In the genomic region with DNA sequence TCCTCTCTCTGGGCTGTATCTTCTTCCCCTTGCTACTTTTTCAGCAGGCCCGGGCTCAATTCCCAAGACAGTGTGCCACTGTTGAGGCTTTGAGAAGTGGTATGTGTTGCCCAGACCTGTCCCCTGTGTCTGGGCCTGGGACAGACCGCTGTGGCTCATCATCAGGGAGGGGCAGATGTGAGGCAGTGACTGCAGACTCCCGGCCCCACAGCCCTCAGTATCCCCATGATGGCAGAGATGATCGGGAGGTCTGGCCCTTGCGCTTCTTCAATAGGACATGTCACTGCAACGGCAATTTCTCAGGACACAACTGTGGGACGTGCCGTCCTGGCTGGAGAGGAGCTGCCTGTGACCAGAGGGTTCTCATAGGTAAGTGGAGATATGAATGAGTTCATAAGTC, we compare ENCODE assay signal across 1 cellular context.
TF ChIP-seq lines count a peak whose summit lies in the region.

No MANE protein-coding gene starts in this region.

TF ChIP-seq in HepG2, 621 proteins besides CTCF, POLR2A, EP300 and RAD21:
- no peak for TF ChIP-seq HOXA9 (CRISPR knock-in tag; IDR thresholded peaks at IDR 0.05; ENCODE audit: borderline replicate concordance)
- no peak for TF ChIP-seq ZNF543 (CRISPR knock-in tag; IDR thresholded peaks at IDR 0.05)
- TF ChIP-seq ZNF558 (CRISPR knock-in tag; IDR thresholded peaks at IDR 0.05; ENCODE audit: borderline replicate concordance): no peak
- TF ChIP-seq ZNF124 (CRISPR knock-in tag; IDR thresholded peaks at IDR 0.05): no peak
- no peak for TF ChIP-seq ZBTB42 (CRISPR knock-in tag; IDR thresholded peaks at IDR 0.05)
- TF ChIP-seq ZSCAN30 (CRISPR knock-in tag; IDR thresholded peaks at IDR 0.05): no peak
- TF ChIP-seq ZNF317 (CRISPR knock-in tag; IDR thresholded peaks at IDR 0.05): no peak
- no peak for TF ChIP-seq GATAD1 (CRISPR knock-in tag; IDR thresholded peaks at IDR 0.05)
- TF ChIP-seq HNRNPH1 (optimal IDR thresholded peaks at IDR 0.05; ENCODE audit: low read depth, low read length): no peak
- TF ChIP-seq ZBTB3 (CRISPR knock-in tag; IDR thresholded peaks at IDR 0.05; ENCODE audit: borderline replicate concordance, low read depth): no peak
- TF ChIP-seq, protein P1, sequence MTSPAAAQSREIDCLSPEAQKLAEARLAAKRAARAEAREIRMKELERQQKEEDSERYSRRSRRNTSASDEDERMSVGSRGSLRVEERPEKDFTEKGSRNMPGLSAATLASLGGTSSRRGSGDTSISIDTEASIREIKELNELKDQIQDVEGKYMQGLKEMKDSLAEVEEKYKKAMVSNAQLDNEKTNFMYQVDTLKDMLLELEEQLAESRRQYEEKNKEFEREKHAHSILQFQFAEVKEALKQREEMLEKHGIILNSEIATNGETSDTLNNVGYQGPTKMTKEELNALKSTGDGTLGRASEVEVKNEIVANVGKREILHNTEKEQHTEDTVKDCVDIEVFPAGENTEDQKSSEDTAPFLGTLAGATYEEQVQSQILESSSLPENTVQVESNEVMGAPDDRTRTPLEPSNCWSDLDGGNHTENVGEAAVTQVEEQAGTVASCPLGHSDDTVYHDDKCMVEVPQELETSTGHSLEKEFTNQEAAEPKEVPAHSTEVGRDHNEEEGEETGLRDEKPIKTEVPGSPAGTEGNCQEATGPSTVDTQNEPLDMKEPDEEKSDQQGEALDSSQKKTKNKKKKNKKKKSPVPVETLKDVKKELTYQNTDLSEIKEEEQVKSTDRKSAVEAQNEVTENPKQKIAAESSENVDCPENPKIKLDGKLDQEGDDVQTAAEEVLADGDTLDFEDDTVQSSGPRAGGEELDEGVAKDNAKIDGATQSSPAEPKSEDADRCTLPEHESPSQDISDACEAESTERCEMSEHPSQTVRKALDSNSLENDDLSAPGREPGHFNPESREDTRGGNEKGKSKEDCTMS (CRISPR knock-in tag; conservative IDR thresholded peaks at IDR 0.05): no peak
- no peak for TF ChIP-seq HOXA3 (CRISPR knock-in tag; IDR thresholded peaks at IDR 0.05)
TF ChIP-seq in HepG2: peak in this region for 0.
